ENCODE assay signal across 8 cellular contexts in genomic region chr12:58443273-58443980, GRCh38.
DNase-seq lines count a peak whose midpoint lies in the region; ATAC-seq and TF ChIP-seq lines count a peak whose summit lies in the region.

No MANE protein-coding gene starts in this region.

- H3K27me3 ChIP-seq in A673 (replicated peaks; ENCODE audit: insufficient read depth, low read depth, low read length, poor library complexity): no peaks in the 10 kb centered on the region

- peak; percentile 76 for TF ChIP-seq CTCF in A673 (conservative IDR thresholded peaks at IDR 0.05; ENCODE audit: low read depth, low read length)

- no peak for TF ChIP-seq POLR2A in GM18505 (IDR thresholded peaks at IDR 0.05; ENCODE audit: borderline replicate concordance, extremely low read depth, insufficient read depth, insufficient read length)

- H3K9me3 ChIP-seq in A673 (ENCODE audit: low read depth, low read length, poor library complexity, severe bottlenecking): no peaks in the 10 kb centered on the region

- CTCF ChIA-PET in A673 (lab: Charles Lee): no interaction called here

- ATAC-seq in GM18505 (IDR thresholded peaks at IDR 0.05; ENCODE audit: unreplicated experiment): peak; percentile 77
- ATAC-seq in HG02981 (IDR thresholded peaks at IDR 0.05; ENCODE audit: unreplicated experiment): peak; percentile 56
- ATAC-seq in HG03108 (IDR thresholded peaks at IDR 0.05; ENCODE audit: unreplicated experiment): no peak

- POLR2A ChIA-PET in A673 (lab: Charles Lee; ENCODE audit: low non-redundant PET): no interaction called here

- H3K4me1 ChIP-seq in A673 (ENCODE audit: insufficient read depth, low read length, poor library complexity, severe bottlenecking): no peaks in the 10 kb centered on the region

- DNase-seq in A673 (ENCODE audit: low spot score): peak; percentile 57
- DNase-seq in SK-MEL-5 (ENCODE audit: low read depth, low spot score): peak; percentile 67
- DNase-seq in iPS DF 19.7 (ENCODE audit: low read depth, low spot score): peak; percentile 15
- DNase-seq in cerebellum (ENCODE audit: low spot score): no peak
- DNase-seq in NCI-H774 (lab: John Stamatoyannopoulos, UW): no peak

- no peak overlapping the region for H3K27ac ChIP-seq in A673 (ENCODE audit: low read depth, low read length, poor library complexity, severe bottlenecking)

- H3K4me3 ChIP-seq in A673 (ENCODE audit: low read depth, low read length, poor library complexity, severe bottlenecking): no peak overlapping the region

- intact Hi-C loops in A673 (cut with micrococcal nuclease; ENCODE audit: unreplicated experiment): loop anchor here (1.0 to 10.0 kb wide), 3 partner anchors 97 to 461 kb away; no protein-coding TSS in a partner anchor

- in situ Hi-C loops in SK-MEL-5 (cut with HindIII; ENCODE audit: low pct_unique_long_range_greater_than_20kb, low sequenced_read_pairs): no loop called here

- BruUV-seq in A673 (replicated peaks; lab: Mats Ljungman, UMichigan): no TSS peak

- H3K36me3 ChIP-seq in A673 (ENCODE audit: insufficient read depth, low read length, poor library complexity, severe bottlenecking): no peaks in the 10 kb centered on the region

Comparison
In these comparisons a context has a peak if more than half of its experiments do, and no peak if none do; other contexts are left out.
1. DNase-seq: peak in A673 (single experiment), SK-MEL-5 (single experiment) and iPS DF 19.7 (single experiment); none in cerebellum (single experiment) and NCI-H774 (single experiment).